Comparison of ENCODE assay signal across 16 cellular contexts in the genomic region with DNA sequence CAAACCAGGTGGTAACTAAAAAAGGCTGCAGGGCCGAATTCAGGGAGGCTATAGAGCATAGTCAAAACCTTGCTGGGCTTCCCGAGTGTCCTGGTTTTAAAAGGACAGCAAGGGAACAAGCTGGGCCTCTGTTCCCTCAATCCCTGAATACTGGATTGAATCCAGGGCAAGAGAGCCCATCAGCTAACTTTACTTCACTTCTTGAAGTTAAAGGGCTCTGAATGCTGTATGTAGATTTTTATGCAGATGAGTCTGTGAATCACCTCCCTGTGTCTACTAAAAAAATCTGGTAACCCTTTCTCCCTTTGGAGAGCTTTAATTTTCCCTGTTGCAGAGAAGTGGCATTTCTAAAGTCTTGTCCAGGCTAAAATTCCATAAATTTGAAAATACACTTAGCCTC.
"Had no signal": no experiment of that assay in that cellular context is flagged by ENCODE, and none has a peak within 500 bp of the region (broad histone marks: within the 10 kb centered on the region; RNA-seq: fewer than 3 reads in every experiment).

No MANE protein-coding gene starts in this region.

- H3K4me3 ChIP-seq: esophagus squamous epithelium, left lung, sigmoid colon, suprapubic skin, upper lobe of left lung had no signal

- H3K36me3 ChIP-seq: suprapubic skin had no signal

- H3K27ac ChIP-seq: esophagus squamous epithelium, left lung, sigmoid colon, suprapubic skin, upper lobe of left lung, WERI-Rb-1 had no signal

- H3K27me3 ChIP-seq: esophagus squamous epithelium, left lung, sigmoid colon, suprapubic skin, upper lobe of left lung had no signal

- H3K27ac Mint-ChIP-seq: activated naive CD4-positive, alpha-beta T cell treated with anti-CD3 and anti-CD28 coated beads, Interleukin-2, amount 50 U/mL, for 24 hours had no signal

- H3K4me1 Mint-ChIP-seq: activated naive CD4-positive, alpha-beta T cell treated with anti-CD3 and anti-CD28 coated beads, Interleukin-2, amount 50 U/mL, for 24 hours had no signal

- FAIRE-seq: bronchial epithelial cell, endometrium had no signal

- ATAC-seq: left lung had no signal

- H3K4me3 Mint-ChIP-seq: activated naive CD4-positive, alpha-beta T cell treated with anti-CD3 and anti-CD28 coated beads, Interleukin-2, amount 50 U/mL, for 24 hours had no signal

- H3K9me3 Mint-ChIP-seq: activated naive CD4-positive, alpha-beta T cell treated with anti-CD3 and anti-CD28 coated beads, Interleukin-2, amount 50 U/mL, for 24 hours had no signal

- H3K9me3 ChIP-seq: esophagus squamous epithelium, left lung, sigmoid colon, suprapubic skin, upper lobe of left lung had no signal

- H3K27me3 Mint-ChIP-seq: activated naive CD4-positive, alpha-beta T cell treated with anti-CD3 and anti-CD28 coated beads, Interleukin-2, amount 50 U/mL, for 24 hours had no signal

- DNase-seq: activated CD4-positive, alpha-beta T cell treated with anti-CD3 and anti-CD28 coated beads for 48 hours; esophagus squamous epithelium; foreskin fibroblast; head of caudate nucleus; islet precursor cell; left lung; mesenchymal stem cell; sigmoid colon; stimulated activated naive CD4-positive, alpha-beta T cell treated with Interleukin-2 at 50 U/mL for 16 hours; T-helper 9 cell; upper lobe of left lung; WERI-Rb-1 had no signal

- H3K4me1 ChIP-seq: esophagus squamous epithelium, left lung, suprapubic skin, upper lobe of left lung had no signal
